Comparison of ENCODE assay signal across 16 cellular contexts in the genomic region with DNA sequence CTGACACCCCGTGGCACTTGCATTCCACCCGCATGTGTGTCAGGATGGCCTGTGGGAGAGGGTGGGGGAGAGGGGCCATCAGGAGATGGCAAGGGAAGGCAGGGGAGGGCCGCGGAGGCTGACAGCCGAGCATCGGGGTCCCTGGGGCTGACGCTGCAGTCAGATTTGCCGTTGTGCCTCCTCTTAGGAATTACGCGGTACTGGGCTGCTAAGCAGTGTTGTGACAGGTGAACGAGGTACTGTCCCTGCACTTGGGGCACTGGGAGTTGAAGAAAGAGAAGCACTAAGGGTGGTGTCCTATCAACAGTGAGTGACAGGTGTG. TPM values are rescaled to one million over a fixed set of nuclear protein-coding genes. Genes with fewer than 3 reads are reported as not detected.
A peak's percentile ranks its signal among the peaks of the same experiment; 100 is the strongest.
DNase-seq lines count a peak whose midpoint lies in the region; ATAC-seq and TF ChIP-seq lines count a peak whose summit lies in the region.
"Had no signal": no experiment of that assay in that cellular context is flagged by ENCODE, and none has a peak within 500 bp of the region (broad histone marks: within the 10 kb centered on the region; RNA-seq: fewer than 3 reads in every experiment).

No MANE protein-coding gene starts in this region.

- peak overlapping the region; percentile 19 to 44 for H3K27ac Mint-ChIP-seq in activated naive CD4-positive, alpha-beta T cell treated with anti-CD3 and anti-CD28 coated beads, Interleukin-2, amount 50 U/mL, for 72 hours
- H3K27ac Mint-ChIP-seq in memory B cell, result peak overlapping the region; percentile 66
- H3K27ac Mint-ChIP-seq in stimulated activated naive B cell treated with anti-CD40 and anti-IgM and Interleukin-4, amounts not matched to agents 10 μg/mL and 1 μg/mL and 100 μg/mL, for 72 hours, result peak overlapping the region; percentile 65
- H3K27ac Mint-ChIP-seq: CD4-positive, alpha-beta T cell had no signal

- H3K9me3 Mint-ChIP-seq in activated naive CD4-positive, alpha-beta T cell treated with anti-CD3 and anti-CD28 coated beads, Interleukin-2, amount 50 U/mL, for 72 hours, result no peaks in the 10 kb centered on the region
- H3K9me3 Mint-ChIP-seq in memory B cell, result no peaks in the 10 kb centered on the region
- no peaks in the 10 kb centered on the region for H3K9me3 Mint-ChIP-seq in stimulated activated naive B cell treated with anti-CD40 and anti-IgM and Interleukin-4, amounts not matched to agents 10 μg/mL and 1 μg/mL and 100 μg/mL, for 72 hours
- H3K9me3 Mint-ChIP-seq: CD4-positive, alpha-beta T cell had no signal

- no peak overlapping the region for H3K4me3 Mint-ChIP-seq in memory B cell
- no peak overlapping the region for H3K4me3 Mint-ChIP-seq in stimulated activated naive B cell treated with anti-CD40 and anti-IgM and Interleukin-4, amounts not matched to agents 10 μg/mL and 1 μg/mL and 100 μg/mL, for 72 hours
- H3K4me3 Mint-ChIP-seq: CD4-positive, alpha-beta T cell had no signal

- ATAC-seq in activated naive CD4-positive, alpha-beta T cell treated with anti-CD3 and anti-CD28 coated beads, Interleukin-2, amount 50 U/mL, for 72 hours, result no peak
- ATAC-seq in RWPE2 (ENCODE audit: low read depth) (no peak), memory B cell (ENCODE audit: low read depth) (no peak), HG02623 (IDR thresholded peaks at IDR 0.05; ENCODE audit: unreplicated experiment) (no peak), HG03469 (IDR thresholded peaks at IDR 0.05; ENCODE audit: unreplicated experiment) (no peak), upper lobe of right lung (no peak)
- ATAC-seq in stimulated activated naive B cell treated with anti-CD40 and anti-IgM and Interleukin-4, amounts not matched to agents 10 μg/mL and 1 μg/mL and 100 μg/mL, for 72 hours (replicated peaks), result no peak
- ATAC-seq: PC-3 had no signal

- intact Hi-C loops in upper lobe of right lung (cut with DNase I), result no loop called here

- H3K27me3 ChIP-seq in RWPE2 (ENCODE audit: insufficient read depth, poor library complexity, severe bottlenecking) (no peaks in the 10 kb centered on the region), upper lobe of right lung (no peaks in the 10 kb centered on the region)

- no peak for DNase-seq in activated naive CD4-positive, alpha-beta T cell treated with anti-CD3 and anti-CD28 coated beads, Interleukin-2, amount 50 U/mL, for 72 hours (ENCODE audit: low spot score in 2 of 2)
- no peak for DNase-seq in activated naive CD4-positive, alpha-beta T cell (lab: John Stamatoyannopoulos, UW)
- DNase-seq in RWPE2 (ENCODE audit: low spot score) (peak; percentile 44), memory B cell (ENCODE audit: low spot score in 2 of 2) (no peak), upper lobe of right lung (no peak)
- no peak for DNase-seq in stimulated activated naive B cell treated with anti-CD40 and anti-IgM and Interleukin-4, amounts not matched to agents 10 μg/mL and 1 μg/mL and 100 μg/mL, for 72 hours
- DNase-seq: MV-4-11, NCI-H1930, NCI-H510A treated with DMSO at 0.1 percent for 48 hours, NCI-H82, PC-3 had no signal

- H3K27ac ChIP-seq in RWPE2 (ENCODE audit: poor library complexity, severe bottlenecking) (no peak overlapping the region), upper lobe of right lung (no peak overlapping the region)

- TF ChIP-seq CTCF in RWPE2 (IDR thresholded peaks at IDR 0.05; ENCODE audit: poor library complexity, severe bottlenecking) (no peak), upper lobe of right lung (IDR thresholded peaks at IDR 0.05) (no peak)

- H3K27me3 Mint-ChIP-seq in memory B cell, result no peaks in the 10 kb centered on the region
- no peaks in the 10 kb centered on the region for H3K27me3 Mint-ChIP-seq in stimulated activated naive B cell treated with anti-CD40 and anti-IgM and Interleukin-4, amounts not matched to agents 10 μg/mL and 1 μg/mL and 100 μg/mL, for 72 hours
- H3K27me3 Mint-ChIP-seq: CD4-positive, alpha-beta T cell had no signal

- no peaks in the 10 kb centered on the region for H3K36me3 Mint-ChIP-seq in activated naive CD4-positive, alpha-beta T cell treated with anti-CD3 and anti-CD28 coated beads, Interleukin-2, amount 50 U/mL, for 72 hours
- H3K36me3 Mint-ChIP-seq in memory B cell, result peaks cover 3% of the 10 kb centered on the region
- peaks cover 44 to 53% of the 10 kb centered on the region in 2 donors for H3K36me3 Mint-ChIP-seq in stimulated activated naive B cell treated with anti-CD40 and anti-IgM and Interleukin-4, amounts not matched to agents 10 μg/mL and 1 μg/mL and 100 μg/mL, for 72 hours

- H3K4me3 ChIP-seq in RWPE2 (ENCODE audit: severe bottlenecking) (no peak overlapping the region), upper lobe of right lung (no peak overlapping the region)
- H3K4me3 ChIP-seq: HAP-1, K562 had no signal

- H3K4me1 ChIP-seq in RWPE2 (ENCODE audit: insufficient read depth, poor library complexity, severe bottlenecking) (no peaks in the 10 kb centered on the region), upper lobe of right lung (peaks cover 3% of the 10 kb centered on the region)
- H3K4me1 ChIP-seq: HAP-1 had no signal

- H3K36me3 ChIP-seq in RWPE2 (ENCODE audit: low read depth) (peaks cover 9% of the 10 kb centered on the region; the same call in 1 of the 2 replicates), upper lobe of right lung (peaks cover 8% of the 10 kb centered on the region)
- H3K36me3 ChIP-seq: HAP-1 had no signal

- H3K9me3 ChIP-seq in RWPE2 (ENCODE audit: severe bottlenecking) (no peaks in the 10 kb centered on the region), upper lobe of right lung (no peaks in the 10 kb centered on the region)
- H3K9me3 ChIP-seq: HAP-1 had no signal

- H3K4me1 Mint-ChIP-seq in memory B cell, result peaks cover 44% of the 10 kb centered on the region
- peaks cover 37 to 63% of the 10 kb centered on the region in 2 donors for H3K4me1 Mint-ChIP-seq in stimulated activated naive B cell treated with anti-CD40 and anti-IgM and Interleukin-4, amounts not matched to agents 10 μg/mL and 1 μg/mL and 100 μg/mL, for 72 hours

RNA-seq across cellular contexts. Expression of gene WNT4, which starts 22.5 kb away (rescaled TPM):
- not detected for total RNA-seq in activated naive CD4-positive, alpha-beta T cell treated with anti-CD3 and anti-CD28 coated beads, Interleukin-2, amount 50 U/mL, for 72 hours
- 1.8 TPM for total RNA-seq in upper lobe of right lung
- total RNA-seq: CD4-positive, alpha-beta T cell; K562 had no signal
